In the genomic region with DNA sequence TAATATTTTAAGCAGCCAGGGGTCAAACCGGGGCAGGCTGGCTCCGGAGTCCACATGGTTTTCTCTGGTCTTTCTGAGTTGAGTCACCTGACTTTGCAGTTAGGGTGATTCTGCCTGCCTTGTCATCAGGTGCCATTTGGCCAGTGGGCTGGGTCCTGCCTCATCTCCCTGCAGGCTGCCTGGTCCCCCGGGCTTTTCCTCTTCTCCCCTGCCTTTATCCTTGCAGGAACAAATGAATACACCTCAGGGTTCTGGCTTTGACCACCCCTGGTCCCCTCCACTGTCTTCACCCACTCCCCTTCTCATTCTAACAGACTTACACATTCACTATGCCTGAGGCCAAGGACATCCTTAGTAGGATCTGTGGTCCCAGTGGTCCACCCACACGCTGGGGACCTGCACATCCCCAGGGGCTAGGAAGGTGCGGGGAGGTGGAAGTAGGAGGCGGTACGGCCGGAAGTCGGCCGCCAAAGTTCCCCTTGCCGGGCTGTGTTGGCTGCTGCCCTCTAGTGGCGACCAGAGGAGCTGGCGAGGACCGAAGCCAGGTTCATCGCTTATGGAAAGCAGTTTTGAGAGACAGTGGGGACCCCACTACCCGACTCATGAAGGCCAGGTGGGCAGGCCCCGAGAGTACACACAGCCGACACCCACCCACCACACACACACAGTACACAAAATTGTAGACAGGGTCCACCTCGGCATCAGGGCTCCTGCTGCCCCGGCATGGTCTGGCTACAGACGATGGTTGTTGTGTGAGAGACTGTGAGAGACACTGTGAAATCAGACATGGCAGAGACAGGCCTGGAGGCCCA, we compare ENCODE assay signal across 8 cellular contexts. TPM values are rescaled to one million over a fixed set of nuclear protein-coding genes. Genes with fewer than 3 reads are reported as not detected.
DNase-seq lines count a peak whose midpoint lies in the region; ATAC-seq and TF ChIP-seq lines count a peak whose summit lies in the region.

No MANE protein-coding gene starts in this region.

- peak overlapping the region; percentile 53 for H3K27ac Mint-ChIP-seq in activated B cell treated with CpG ODN at 0.5 μM for 24 hours

- H3K27me3 ChIP-seq in left lung: no peaks in the 10 kb centered on the region

- ATAC-seq in GM18520 (IDR thresholded peaks at IDR 0.05; ENCODE audit: unreplicated experiment) (peak; percentile 74), HG03025 (IDR thresholded peaks at IDR 0.05; ENCODE audit: low FRiP score, unreplicated experiment) (peak; percentile 70), activated B cell treated with CpG ODN at 0.5 μM for 24 hours (ENCODE audit: low read depth) (peak; percentile 98), left lung (peak; percentile 96)

- H3K4me1 ChIP-seq in left lung: peaks cover 3 to 10% of the 10 kb centered on the region in 2 donors

- H3K4me1 Mint-ChIP-seq in activated B cell treated with CpG ODN at 0.5 μM for 24 hours: peaks cover 10% of the 10 kb centered on the region

- intact Hi-C loops in activated B cell treated with CpG ODN at 0.5 μM for 24 hours (cut with micrococcal nuclease) (loop anchor here (1.0 to 5.0 kb wide), 5 partner anchors 17 to 699 kb away; partner anchors contain the start of gene FAM136A), left lung (cut with DNase I) (no loop called here)

- peak; percentile 51 for TF ChIP-seq CTCF in activated B cell treated with CpG ODN at 0.5 μM for 24 hours (IDR thresholded peaks at IDR 0.05)
- peak; percentile 98 for TF ChIP-seq CTCF in cardiac fibroblast (IDR thresholded peaks at IDR 0.05; ENCODE audit: low read depth, low read length)
- peak; percentile 92 to 93 for TF ChIP-seq CTCF in left lung (IDR thresholded peaks at IDR 0.05)

- POLR2A ChIA-PET in activated B cell treated with CpG ODN at 0.5 μM for 24 hours (lab: Charles Lee): interaction anchor here (0.5 to 1.2 kb wide), 4 partner anchors 35 to 811 kb away, joined by 3 to 4 read pairs (median 4); no protein-coding TSS in a partner anchor

- H3K27me3 Mint-ChIP-seq in activated B cell treated with CpG ODN at 0.5 μM for 24 hours: peaks cover 11% of the 10 kb centered on the region

- no peaks in the 10 kb centered on the region for H3K36me3 ChIP-seq in left lung

- H3K4me3 ChIP-seq in cardiac fibroblast (replicated peaks in 1 of 2; ENCODE audit: low read depth in 2 of 2, low read length in 2 of 2) (peak overlapping the region; percentile 13 to 34), left lung (peak overlapping the region in 1 of 2 donors; percentile 21)

- H3K9me3 Mint-ChIP-seq in activated B cell treated with CpG ODN at 0.5 μM for 24 hours: no peaks in the 10 kb centered on the region

- no peak overlapping the region for H3K27ac ChIP-seq in left lung

- peak overlapping the region; percentile 77 for H3K4me3 Mint-ChIP-seq in activated B cell treated with CpG ODN at 0.5 μM for 24 hours

- no peaks in the 10 kb centered on the region for H3K36me3 Mint-ChIP-seq in activated B cell treated with CpG ODN at 0.5 μM for 24 hours (ENCODE audit: low read depth)

- H3K9me3 ChIP-seq in left lung: no peaks in the 10 kb centered on the region

- in situ Hi-C loops in ACHN (cut with HindIII; ENCODE audit: low pct_ligation_motif_present, low pct_unique_long_range_greater_than_20kb, low sequenced_read_pairs): no loop called here

- CTCF ChIA-PET in activated B cell treated with CpG ODN at 0.5 μM for 24 hours (lab: Charles Lee): interaction anchor here (1.0 to 2.4 kb wide), 10 partner anchors 11 to 212 kb away, joined by 3 to 24 read pairs (median 3); no protein-coding TSS in a partner anchor

- DNase-seq in ACHN: peak; percentile 72
- DNase-seq in NCI-H2171 (lab: John Stamatoyannopoulos, UW): peak; percentile 60
- DNase-seq in activated B cell treated with CpG ODN at 0.5 μM for 24 hours: peak; percentile 71
- DNase-seq in cardiac fibroblast (ENCODE audit: low read depth in 2 of 2): peak; percentile 70 to 75
- peak; percentile 83 to 96 for DNase-seq in left lung
- DNase-seq in stimulated activated CD4-positive, alpha-beta T cell treated with anti-CD3 and anti-CD28 coated beads, Interleukin-4, amount 100 ng/mL, for 1 hour: peak; percentile 80

RNA-seq across cellular contexts. Expression of gene TEX261, which starts 6.3 kb away (rescaled TPM):
- total RNA-seq in activated B cell treated with CpG ODN at 0.5 μM for 24 hours (46.8 and 54.1 TPM in 2 replicates), left lung (10 to 100 TPM; 63.8 to 72.3 TPM)

RNA-seq across cellular contexts. Expression of gene ANKRD53, which starts 22.6 kb away (rescaled TPM):
- total RNA-seq in activated B cell treated with CpG ODN at 0.5 μM for 24 hours: 0.71 and 2.5 TPM in 2 replicates
- total RNA-seq in left lung: under 1 TPM; 0.52 to 0.96 TPM
